27 cellular contexts compared by ENCODE assay signal in the genomic region with DNA sequence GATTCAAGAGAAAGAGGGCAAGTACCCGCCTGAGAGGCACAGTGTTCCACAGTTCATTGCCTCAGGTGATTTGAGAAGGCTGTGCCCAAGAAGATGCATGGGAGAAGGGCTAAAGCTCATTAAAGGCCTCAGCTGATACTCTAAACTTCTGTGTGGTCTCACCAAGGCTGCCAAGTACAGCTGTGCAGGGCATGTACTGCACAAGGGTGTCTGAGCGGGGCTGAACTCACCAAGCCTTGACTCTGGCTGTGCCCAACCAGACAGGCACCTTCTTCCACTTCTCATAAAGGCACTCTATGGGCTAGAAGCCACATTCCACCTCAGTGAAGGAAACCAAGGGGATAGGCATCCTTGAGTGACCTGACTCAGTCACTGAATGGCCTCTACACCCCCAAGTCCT.
"Had no signal": no experiment of that assay in that cellular context is flagged by ENCODE, and none has a peak within 500 bp of the region (broad histone marks: within the 10 kb centered on the region; RNA-seq: fewer than 3 reads in every experiment).

No MANE protein-coding gene starts in this region.

- H3K9me3 Mint-ChIP-seq: activated T-cell treated with anti-CD3 and anti-CD28 coated beads, Interleukin-2, amount 50 U/mL, for 72 hours; natural killer cell treated with Interleukin-12 subunit alpha and Interleukin-12 subunit beta and Interleukin-15 and Interleukin-18, amount 100 ng/mL, for 72 hours; stimulated activated memory B cell treated with anti-CD40 and anti-IgM and Interleukin-4, amounts not matched to agents 10 μg/mL and 1 μg/mL and 100 μg/mL, for 72 hours; stimulated activated naive CD8-positive, alpha-beta T cell treated with anti-CD3 and anti-CD28 coated beads, Interleukin-15, amount 100 ng/mL, for 72 hours; T-helper 2 cell treated with Interferon-gamma antibody and Interleukin-4, amounts not matched to agents 5 μg/mL and 100 μg/mL, for 36 hours had no signal

- H3K36me3 Mint-ChIP-seq: activated naive CD8-positive, alpha-beta T cell; natural killer cell treated with Interleukin-12 subunit alpha and Interleukin-12 subunit beta and Interleukin-15 and Interleukin-18, amount 100 ng/mL, for 72 hours; stimulated activated memory B cell treated with anti-CD40 and anti-IgM and Interleukin-4, amounts not matched to agents 10 μg/mL and 1 μg/mL and 100 μg/mL, for 72 hours had no signal

- H3K4me1 Mint-ChIP-seq: stimulated activated memory B cell treated with anti-CD40 and anti-IgM and Interleukin-4, amounts not matched to agents 10 μg/mL and 1 μg/mL and 100 μg/mL, for 72 hours; stimulated activated naive CD8-positive, alpha-beta T cell treated with anti-CD3 and anti-CD28 coated beads, Interleukin-15, amount 100 ng/mL, for 72 hours had no signal

- H3K4me3 ChIP-seq: heart left ventricle, left ventricle myocardium inferior, lung, mucosa of descending colon, right lobe of liver, suprapubic skin had no signal

- H3K9me3 ChIP-seq: heart left ventricle, left ventricle myocardium inferior, mucosa of descending colon, right lobe of liver, suprapubic skin had no signal

- DNase-seq: activated CD4-positive, alpha-beta T cell treated with anti-CD3 and anti-CD28 coated beads for 4 hours; activated CD4-positive, alpha-beta T cell treated with anti-CD3 and anti-CD28 coated beads, Interleukin-2, amount 50 U/mL, for 4 hours; activated naive CD4-positive, alpha-beta T cell treated with Interleukin-2 at 50 U/mL for 16 hours; activated T-cell treated with anti-CD3 and anti-CD28 coated beads for 4 hours; activated T-cell treated with anti-CD3 and anti-CD28 coated beads, Interleukin-2, amount 50 U/mL, for 72 hours; brain microvascular endothelial cell; cortex of kidney; heart left ventricle; kidney glomerular epithelial cell; left ventricle myocardium inferior; mucosa of descending colon; right lobe of liver; small intestine; stimulated activated CD4-positive, alpha-beta T cell treated with anti-CD3 and anti-CD28 coated beads, Interleukin-1b, Interleukin-23, amount 100 ng/mL, for 48 hours; stimulated activated CD4-positive, alpha-beta T cell treated with anti-CD3 and anti-CD28 coated beads, Interleukin-4, amount 100 ng/mL, for 4 hours; stimulated activated CD8-positive, alpha-beta memory T cell treated with anti-CD3 and anti-CD28 coated beads, Interleukin-4, amount 100 ng/mL, for 48 hours; stimulated activated naive CD8-positive, alpha-beta T cell treated with anti-CD3 and anti-CD28 coated beads, Interleukin-15, amount 100 ng/mL, for 72 hours; T-helper 1 cell; trophoblast cell had no signal

- H3K27me3 Mint-ChIP-seq: activated naive CD8-positive, alpha-beta T cell; natural killer cell treated with Interleukin-12 subunit alpha and Interleukin-12 subunit beta and Interleukin-15 and Interleukin-18, amount 100 ng/mL, for 72 hours; stimulated activated naive CD8-positive, alpha-beta T cell treated with anti-CD3 and anti-CD28 coated beads, Interleukin-15, amount 100 ng/mL, for 72 hours had no signal

- ATAC-seq: activated T-cell treated with anti-CD3 and anti-CD28 coated beads, Interleukin-2, amount 50 U/mL, for 72 hours; esophagus mucosa; heart left ventricle; mucosa of descending colon; natural killer cell treated with Interleukin-12 subunit alpha and Interleukin-12 subunit beta and Interleukin-15 and Interleukin-18, amount 100 ng/mL, for 72 hours; right lobe of liver; stimulated activated memory B cell treated with anti-CD40 and anti-IgM and Interleukin-4, amounts not matched to agents 10 μg/mL and 1 μg/mL and 100 μg/mL, for 72 hours; stimulated activated naive CD8-positive, alpha-beta T cell treated with anti-CD3 and anti-CD28 coated beads, Interleukin-15, amount 100 ng/mL, for 72 hours had no signal

- H3K27ac Mint-ChIP-seq: activated naive CD8-positive, alpha-beta T cell; activated T-cell treated with anti-CD3 and anti-CD28 coated beads, Interleukin-2, amount 50 U/mL, for 72 hours; natural killer cell treated with Interleukin-12 subunit alpha and Interleukin-12 subunit beta and Interleukin-15 and Interleukin-18, amount 100 ng/mL, for 72 hours; stimulated activated memory B cell treated with anti-CD40 and anti-IgM and Interleukin-4, amounts not matched to agents 10 μg/mL and 1 μg/mL and 100 μg/mL, for 72 hours; T-helper 2 cell treated with Interferon-gamma antibody and Interleukin-4, amounts not matched to agents 5 μg/mL and 100 μg/mL, for 36 hours had no signal

- H3K36me3 ChIP-seq: brain microvascular endothelial cell, heart left ventricle, left ventricle myocardium inferior, right lobe of liver, suprapubic skin had no signal

- H3K4me3 Mint-ChIP-seq: activated naive CD8-positive, alpha-beta T cell; activated T-cell treated with anti-CD3 and anti-CD28 coated beads, Interleukin-2, amount 50 U/mL, for 72 hours; natural killer cell treated with Interleukin-12 subunit alpha and Interleukin-12 subunit beta and Interleukin-15 and Interleukin-18, amount 100 ng/mL, for 72 hours; stimulated activated memory B cell treated with anti-CD40 and anti-IgM and Interleukin-4, amounts not matched to agents 10 μg/mL and 1 μg/mL and 100 μg/mL, for 72 hours; stimulated activated naive CD8-positive, alpha-beta T cell treated with anti-CD3 and anti-CD28 coated beads, Interleukin-15, amount 100 ng/mL, for 72 hours; T-helper 2 cell treated with Interferon-gamma antibody and Interleukin-4, amounts not matched to agents 5 μg/mL and 100 μg/mL, for 36 hours had no signal

- H3K27ac ChIP-seq: brain microvascular endothelial cell, heart left ventricle, left ventricle myocardium inferior, right lobe of liver, VCaP had no signal

- H3K27me3 ChIP-seq: brain microvascular endothelial cell, heart left ventricle, right lobe of liver, suprapubic skin had no signal
